ENCODE assay signal across 11 cellular contexts in genomic region chr3:14428087-14429067, GRCh38. TPM values are rescaled to one million over a fixed set of nuclear protein-coding genes. Genes with fewer than 3 reads are reported as not detected.
DNase-seq lines count a peak whose midpoint lies in the region; ATAC-seq and TF ChIP-seq lines count a peak whose summit lies in the region.
"Had no signal": no experiment of that assay in that cellular context is flagged by ENCODE, and none has a peak within 500 bp of the region (broad histone marks: within the 10 kb centered on the region; RNA-seq: fewer than 3 reads in every experiment).

No MANE protein-coding gene starts in this region.

- H3K4me1 ChIP-seq in Peyer's patch (peaks cover 18 to 100% (median 57%) of the 10 kb centered on the region in 4 donors), BE2C (peaks cover 10% of the 10 kb centered on the region)

- TF ChIP-seq POLR2A in Peyer's patch (IDR thresholded peaks at IDR 0.05): no peak

- H3K36me3 Mint-ChIP-seq in brain: no peaks in the 10 kb centered on the region

- H3K27ac Mint-ChIP-seq in brain: peak overlapping the region in 3 of 5 experiments; percentile 33 to 84 (median 80)

- H3K9me3 ChIP-seq in Peyer's patch (no peaks in the 10 kb centered on the region), BE2C (no peaks in the 10 kb centered on the region)

- TF ChIP-seq CTCF in GM12875 (IDR thresholded peaks at IDR 0.05; ENCODE audit: borderline replicate concordance, insufficient read depth, low read depth, low read length) (no peak), Peyer's patch (IDR thresholded peaks at IDR 0.05) (no peak), brain (conservative IDR thresholded peaks at IDR 0.05) (no peak), BE2C (IDR thresholded peaks at IDR 0.05; ENCODE audit: low read depth, low read length) (no peak)

- H3K27me3 Mint-ChIP-seq in brain: no peaks in the 10 kb centered on the region

- no peak overlapping the region for H3K4me3 Mint-ChIP-seq in brain
- H3K4me3 Mint-ChIP-seq: HFFc6 had no signal

- H3K36me3 ChIP-seq in Peyer's patch: no peaks in the 10 kb centered on the region
- no peaks in the 10 kb centered on the region for H3K36me3 ChIP-seq in BE2C

- DNase-seq in Peyer's patch: no peak
- DNase-seq in stimulated activated CD4-positive, alpha-beta T cell treated with anti-CD3 and anti-CD28 coated beads, Interleukin-2, amount 100 ng/mL, for 4 hours (ENCODE audit: low read depth): peak; percentile 51
- no peak for DNase-seq in BE2C
- DNase-seq in GM19240 (ENCODE audit: insufficient read length, low spot score): no peak
- DNase-seq: amniotic stem cell, HFFc6 had no signal

- H3K27me3 ChIP-seq in Peyer's patch: no peaks in the 10 kb centered on the region
- H3K27me3 ChIP-seq in BE2C: no peaks in the 10 kb centered on the region

- ATAC-seq in HG02884 (IDR thresholded peaks at IDR 0.05; ENCODE audit: unreplicated experiment) (no peak), HG03354 (IDR thresholded peaks at IDR 0.05; ENCODE audit: poor library complexity, severe bottlenecking, unreplicated experiment) (no peak)

- peak overlapping the region; percentile 2 to 91 (median 54) for H3K27ac ChIP-seq in Peyer's patch
- H3K27ac ChIP-seq: parathyroid adenoma had no signal

- peaks cover 90% of the 10 kb centered on the region for H3K4me1 Mint-ChIP-seq in brain

- H3K9me3 Mint-ChIP-seq in brain: no peaks in the 10 kb centered on the region
- H3K9me3 Mint-ChIP-seq: HFFc6 had no signal

- H3K4me3 ChIP-seq in GM12875 (ENCODE audit: low read depth, low read length) (peak overlapping the region; percentile 17), Peyer's patch (no peak overlapping the region), BE2C (ENCODE audit: low read depth, low read length) (no peak overlapping the region)

RNA-seq across cellular contexts. Expression of gene SLC6A6, which starts 26.0 kb away (rescaled TPM):
- 100 to 1,000 TPM in 3 of 4 donors, 10 to 100 TPM in 1; 61.1 to 190 (median 150) TPM for total RNA-seq in Peyer's patch
- 5.2 TPM for polyA plus RNA-seq in brain (ENCODE audit: insufficient read depth, low read depth, low replicate concordance)
- 12.8 TPM for polyA plus RNA-seq in BE2C (2012; ENCODE audit: insufficient read depth, insufficient read length, low read depth)
